In genomic region chr9:97386733-97387503, GRCh38 we compare ENCODE assay signal across 8 cellular contexts. TPM values are rescaled to one million over a fixed set of nuclear protein-coding genes. Genes with fewer than 3 reads are reported as not detected.
DNase-seq lines count a peak whose midpoint lies in the region; ATAC-seq and TF ChIP-seq lines count a peak whose summit lies in the region.

No MANE protein-coding gene starts in this region.

- no peak for ATAC-seq in GM18511 (IDR thresholded peaks at IDR 0.05; ENCODE audit: unreplicated experiment)

- no peaks in the 10 kb centered on the region for H3K27me3 ChIP-seq in CD8-positive, alpha-beta memory T cell (ENCODE audit: insufficient read depth, low read length, poor library complexity, severe bottlenecking)
- H3K27me3 ChIP-seq in mesendoderm (ENCODE audit: insufficient read depth, low read length, poor library complexity) = no peaks in the 10 kb centered on the region

- no peak overlapping the region for H3K23ac ChIP-seq in mesendoderm (ENCODE audit: low read length)

- peak overlapping the region; percentile 12 for H3K56ac ChIP-seq in mesendoderm (ENCODE audit: low read length)

- H3K79me1 ChIP-seq in mesendoderm (ENCODE audit: low read length) = no peaks in the 10 kb centered on the region

- no peak overlapping the region for H3K4me2 ChIP-seq in mesendoderm (ENCODE audit: low read length)

- H2BK15ac ChIP-seq in mesendoderm (replicated peaks; ENCODE audit: low read depth) = no peak overlapping the region

- WGBS in mesendoderm (ENCODE audit: extremely low coverage, insufficient coverage, low lambda C conversion rate) = no CpG with 5 or more reads among the region's 30 CpGs

- no peak overlapping the region for H3K4me3 ChIP-seq in CD8-positive, alpha-beta memory T cell (ENCODE audit: low read length)
- no peak overlapping the region for H3K4me3 ChIP-seq in HFF-Myc (replicated peaks; ENCODE audit: low read depth, low read length)
- H3K4me3 ChIP-seq in mesendoderm (ENCODE audit: low read length) = no peak overlapping the region

- H3K9me3 ChIP-seq in CD8-positive, alpha-beta memory T cell (ENCODE audit: low read length) = no peaks in the 10 kb centered on the region

- no peaks in the 10 kb centered on the region for H3K79me2 ChIP-seq in mesendoderm (ENCODE audit: control insufficient read depth, insufficient read depth, low read length)

- no peak overlapping the region for H3K27ac ChIP-seq in CD8-positive, alpha-beta memory T cell (ENCODE audit: low read depth, low read length)
- no peak overlapping the region for H3K27ac ChIP-seq in mesendoderm (ENCODE audit: low read depth, low read length)

- peaks cover 5% of the 10 kb centered on the region for H3K4me1 ChIP-seq in CD8-positive, alpha-beta memory T cell (ENCODE audit: insufficient read depth, low read length)
- H3K4me1 ChIP-seq in mesendoderm (ENCODE audit: control insufficient read depth, low read depth, low read length) = peaks cover 2% of the 10 kb centered on the region

- H3K18ac ChIP-seq in mesendoderm (ENCODE audit: low read length) = no peak overlapping the region

- H2BK120ac ChIP-seq in mesendoderm (ENCODE audit: low read depth, low read length) = no peak overlapping the region

- H3K27me3 Mint-ChIP-seq in CD8-positive, alpha-beta memory T cell = peaks cover 10 to 12% of the 10 kb centered on the region in 2 donors
- H3K27me3 Mint-ChIP-seq in endothelial cell (ENCODE audit: unreplicated experiment) = peaks cover 3% of the 10 kb centered on the region

- peaks cover 4 to 10% (median 5%) of the 10 kb centered on the region in 3 donors for H3K4me1 Mint-ChIP-seq in CD8-positive, alpha-beta memory T cell
- H3K4me1 Mint-ChIP-seq in endothelial cell (ENCODE audit: unreplicated experiment) = peaks cover 7% of the 10 kb centered on the region

- H3K4me3 Mint-ChIP-seq in CD8-positive, alpha-beta memory T cell = peak overlapping the region in 1 of 7 donors; percentile 61
- H3K4me3 Mint-ChIP-seq in endothelial cell (ENCODE audit: unreplicated experiment) = no peak overlapping the region

- POLR2A ChIA-PET in CD8-positive, alpha-beta memory T cell (lab: Charles Lee) = no interaction called here

- no peak overlapping the region for H3K9ac ChIP-seq in mesendoderm (ENCODE audit: low read length)

- TF ChIP-seq CTCF in HFF-Myc (IDR thresholded peaks at IDR 0.05; ENCODE audit: low read depth, low read length, missing control alignments) = peak; percentile 99
- TF ChIP-seq CTCF in endothelial cell (IDR thresholded peaks at IDR 0.05; ENCODE audit: unreplicated experiment) = peak; percentile 100

- H4K5ac ChIP-seq in mesendoderm (ENCODE audit: low read length) = no peak overlapping the region

- H3K9me3 Mint-ChIP-seq in CD8-positive, alpha-beta memory T cell = no peaks in the 10 kb centered on the region
- no peaks in the 10 kb centered on the region for H3K9me3 Mint-ChIP-seq in endothelial cell (ENCODE audit: unreplicated experiment)

- H3K4ac ChIP-seq in mesendoderm (ENCODE audit: low read depth, low read length) = no peak overlapping the region

- DNase-seq in CD8-positive, alpha-beta memory T cell = peak; percentile 42 to 75 (median 59)
- DNase-seq in HFF-Myc (ENCODE audit: extremely low read depth, low read depth) (peak; percentile 9), NCI-H748 treated with DMSO at 0.1 percent for 48 hours (lab: John Stamatoyannopoulos, UW) (peak; percentile 47), endothelial cell (ENCODE audit: low spot score) (peak; percentile 80), mesendoderm (peak; percentile 85)
- peak; percentile 37 to 40 for DNase-seq in activated CD8-positive, alpha-beta memory T cell treated with anti-CD3 and anti-CD28 coated beads for 4 hours (ENCODE audit: low read depth in 2 of 2)
- peak; percentile 48 to 58 for DNase-seq in stimulated activated CD8-positive, alpha-beta memory T cell treated with anti-CD3 and anti-CD28 coated beads, Interleukin-15, amount 100 ng/mL, for 48 hours (ENCODE audit: low read depth in 2 of 2)

- CTCF ChIA-PET in CD8-positive, alpha-beta memory T cell (lab: Charles Lee) = interaction anchor here (0.8 to 2.8 kb wide), 10 partner anchors 11 to 532 kb away, joined by 3 to 23 read pairs (median 4); partner anchors contain the start of genes NCBP1, TSTD2 and ZNF782

- H3K36me3 ChIP-seq in CD8-positive, alpha-beta memory T cell (ENCODE audit: insufficient read depth, low read length) = no peaks in the 10 kb centered on the region
- H3K36me3 ChIP-seq in mesendoderm (ENCODE audit: control insufficient read depth, insufficient read depth, low read length) = no peaks in the 10 kb centered on the region

- H3K27ac Mint-ChIP-seq in CD8-positive, alpha-beta memory T cell = peak overlapping the region in 1 of 8 donors; percentile 79
- no peak overlapping the region for H3K27ac Mint-ChIP-seq in endothelial cell (ENCODE audit: unreplicated experiment)

- no peak overlapping the region for H4K8ac ChIP-seq in mesendoderm (ENCODE audit: low read depth, low read length)

- no peak overlapping the region for H2BK5ac ChIP-seq in mesendoderm (ENCODE audit: low read length)

- H3K36me3 Mint-ChIP-seq in CD8-positive, alpha-beta memory T cell = no peaks in the 10 kb centered on the region
- H3K36me3 Mint-ChIP-seq in endothelial cell (ENCODE audit: low read depth, unreplicated experiment) = no peaks in the 10 kb centered on the region

- no peak overlapping the region for H2AK5ac ChIP-seq in mesendoderm (ENCODE audit: low read length)

RNA-seq across cellular contexts. Expression of gene TDRD7, which starts 25.0 kb away (rescaled TPM):
- 1 to 10 TPM; 5.4 to 6.1 TPM for total RNA-seq in CD8-positive, alpha-beta memory T cell
- polyA plus RNA-seq in CD8-positive, alpha-beta memory T cell = 8.0 TPM
- 17.5 TPM for total RNA-seq in endothelial cell (ENCODE audit: unreplicated experiment)
- polyA plus RNA-seq in mesendoderm (2013, experiment 1 of 2) = 2.3 TPM
- 2.2 TPM for polyA plus RNA-seq in mesendoderm (2013, experiment 2 of 2)

Comparison
In these comparisons a context has a peak if more than half of its experiments do, and no peak if none do; other contexts are left out.
1. DNase-seq: peak in every context shown above with its lines; median percentile 85 in mesendoderm; 80 in endothelial cell; 59 in CD8-positive, alpha-beta memory T cell; 53 in stimulated activated CD8-positive, alpha-beta memory T cell treated with anti-CD3 and anti-CD28 coated beads, Interleukin-15, amount 100 ng/mL, for 48 hours; 47 in NCI-H748 treated with DMSO at 0.1 percent for 48 hours; 38 in activated CD8-positive, alpha-beta memory T cell treated with anti-CD3 and anti-CD28 coated beads for 4 hours; 9 in HFF-Myc.